19 cellular contexts compared by ENCODE assay signal in genomic region chr1:210104103-210104502, GRCh38.
DNase-seq lines count a peak whose midpoint lies in the region; ATAC-seq and TF ChIP-seq lines count a peak whose summit lies in the region.
"Had no signal": no experiment of that assay in that cellular context is flagged by ENCODE, and none has a peak within 500 bp of the region (broad histone marks: within the 10 kb centered on the region; RNA-seq: fewer than 3 reads in every experiment).

No MANE protein-coding gene starts in this region.

- H3K9me3 ChIP-seq in body of pancreas: no peaks in the 10 kb centered on the region

- no peaks in the 10 kb centered on the region for H3K36me3 ChIP-seq in body of pancreas (replicated peaks in 1 of 2; ENCODE audit: insufficient read depth in 1 of 2, low read depth in 2 of 2)

- no peaks in the 10 kb centered on the region for H3K27me3 ChIP-seq in body of pancreas

- TF ChIP-seq POLR2A in body of pancreas (IDR thresholded peaks at IDR 0.05): no peak

- intact Hi-C loops in body of pancreas (cut with DNase I): no loop called here

- peaks cover 4% of the 10 kb centered on the region in 2 donors for H3K9me3 Mint-ChIP-seq in activated T-cell treated with anti-CD3 and anti-CD28 coated beads, Interleukin-2, amount 50 U/mL, for 72 hours

- peak; percentile 24 for ATAC-seq in body of pancreas
- ATAC-seq in activated T-cell treated with anti-CD3 and anti-CD28 coated beads, Interleukin-2, amount 50 U/mL, for 72 hours (replicated peaks in 1 of 2): no peak
- ATAC-seq: GM12878, K562 had no signal

- no peaks in the 10 kb centered on the region for H3K4me1 Mint-ChIP-seq in activated T-cell treated with anti-CD3 and anti-CD28 coated beads, Interleukin-2, amount 50 U/mL, for 72 hours (ENCODE audit: low read depth)

- no peak overlapping the region for H3K27ac Mint-ChIP-seq in activated T-cell treated with anti-CD3 and anti-CD28 coated beads, Interleukin-2, amount 50 U/mL, for 72 hours

- H3K4me3 Mint-ChIP-seq in activated T-cell treated with anti-CD3 and anti-CD28 coated beads, Interleukin-2, amount 50 U/mL, for 72 hours: no peak overlapping the region

- no peaks in the 10 kb centered on the region for H3K36me3 Mint-ChIP-seq in activated T-cell treated with anti-CD3 and anti-CD28 coated beads, Interleukin-2, amount 50 U/mL, for 72 hours (ENCODE audit: insufficient read depth in 2 of 2)

- H3K4me1 ChIP-seq in body of pancreas: no peaks in the 10 kb centered on the region

- WGBS in body of pancreas, 2 donors: 20 to 26% methylated on average over 2 of the region's 2 CpGs

- H3K4me3 ChIP-seq in body of pancreas: no peak overlapping the region
- H3K4me3 ChIP-seq: GM12878, GM23248, K562 had no signal

- peak overlapping the region in 1 of 4 donors; percentile 11 for H3K27ac ChIP-seq in body of pancreas
- H3K27ac ChIP-seq: GM23248 had no signal

- H3K27me3 Mint-ChIP-seq in activated T-cell treated with anti-CD3 and anti-CD28 coated beads, Interleukin-2, amount 50 U/mL, for 72 hours (ENCODE audit: low read depth): no peaks in the 10 kb centered on the region

- DNase-seq in DMS 273 treated with DMSO at 0.1 percent for 48 hours (lab: John Stamatoyannopoulos, UW) (peak; percentile 46), body of pancreas (peak in 1 of 4 donors; percentile 8), left kidney (ENCODE audit: low read depth, low spot score) (peak; percentile 19), superior temporal gyrus (ENCODE audit: extremely low spot score) (peak; percentile 5), NCI-H146 (lab: John Stamatoyannopoulos, UW) (no peak)
- DNase-seq in activated effector memory CD4-positive, alpha-beta T cell treated with anti-CD3 and anti-CD28 coated beads, Interleukin-2, amount 50 U/mL, for 16 hours: no peak
- no peak for DNase-seq in activated T-cell treated with anti-CD3 and anti-CD28 coated beads, Interleukin-2, amount 50 U/mL, for 72 hours
- DNase-seq: COR-L47, DND-41, GDM1, GM23248, HCEC 1CT, MV-4-11, NCI-H1417 treated with DMSO at 0.1 percent for 48 hours, NCI-H2081, NCI-H510A, NCI-H774 had no signal

- TF ChIP-seq CTCF in body of pancreas (IDR thresholded peaks at IDR 0.05): no peak

Comparison
In these comparisons a context has a peak if more than half of its experiments do, and no peak if none do; other contexts are left out.
1. DNase-seq: peak in DMS 273 treated with DMSO at 0.1 percent for 48 hours (single experiment), left kidney (single experiment) and superior temporal gyrus (single experiment); none in activated effector memory CD4-positive, alpha-beta T cell treated with anti-CD3 and anti-CD28 coated beads, Interleukin-2, amount 50 U/mL, for 16 hours (single experiment), NCI-H146 (single experiment) and activated T-cell treated with anti-CD3 and anti-CD28 coated beads, Interleukin-2, amount 50 U/mL, for 72 hours (0 of 2).